In genomic region chr14:65302571-65303184, GRCh38 we compare ENCODE assay signal across 8 cellular contexts.
DNase-seq lines count a peak whose midpoint lies in the region; ATAC-seq and TF ChIP-seq lines count a peak whose summit lies in the region.

No MANE protein-coding gene starts in this region.

- ATAC-seq in GM19455 (IDR thresholded peaks at IDR 0.05; ENCODE audit: unreplicated experiment), result peak; percentile 45
- peak; percentile 51 for ATAC-seq in HG03439 (IDR thresholded peaks at IDR 0.05; ENCODE audit: unreplicated experiment)
- peak; percentile 40 for ATAC-seq in activated B cell treated with CpG ODN at 0.5 μM for 24 hours (ENCODE audit: low read depth)

- CTCF ChIA-PET in activated B cell treated with CpG ODN at 0.5 μM for 24 hours (lab: Charles Lee), result interaction anchor here (0.9 to 3.1 kb wide), 7 partner anchors 12 to 111 kb away, joined by 3 to 9 read pairs (median 3); partner anchors contain the start of gene FUT8

- H3K27me3 Mint-ChIP-seq in activated B cell treated with CpG ODN at 0.5 μM for 24 hours, result no peaks in the 10 kb centered on the region

- peak overlapping the region; percentile 48 for H3K4me3 Mint-ChIP-seq in activated B cell treated with CpG ODN at 0.5 μM for 24 hours

- H3K36me3 Mint-ChIP-seq in activated B cell treated with CpG ODN at 0.5 μM for 24 hours (ENCODE audit: low read depth), result peaks cover 9% of the 10 kb centered on the region

- H3K9me3 Mint-ChIP-seq in activated B cell treated with CpG ODN at 0.5 μM for 24 hours, result no peaks in the 10 kb centered on the region

- H3K27ac Mint-ChIP-seq in activated B cell treated with CpG ODN at 0.5 μM for 24 hours, result peak overlapping the region; percentile 96

- TF ChIP-seq CTCF in activated B cell treated with CpG ODN at 0.5 μM for 24 hours (IDR thresholded peaks at IDR 0.05), result no peak

- DNase-seq in DMS153 treated with DMSO at 0.1 percent for 48 hours (lab: John Stamatoyannopoulos, UW; ENCODE audit: unreplicated experiment) (peak; percentile 86), activated B cell treated with CpG ODN at 0.5 μM for 24 hours (no peak), renal cortical epithelial cell (ENCODE audit: low read depth) (peak; percentile 62), RPMI8226 (no peak), foreskin melanocyte (no peak), NCI-H2171 (lab: John Stamatoyannopoulos, UW) (no peak)

- H3K4me1 Mint-ChIP-seq in activated B cell treated with CpG ODN at 0.5 μM for 24 hours, result peaks cover 79% of the 10 kb centered on the region

- intact Hi-C loops in activated B cell treated with CpG ODN at 0.5 μM for 24 hours (cut with micrococcal nuclease), result loop anchor here (1.0 to 5.0 kb wide), 7 partner anchors 15 to 110 kb away; partner anchors contain the start of gene FUT8

- POLR2A ChIA-PET in activated B cell treated with CpG ODN at 0.5 μM for 24 hours (lab: Charles Lee), result interaction anchor here (0.6 to 11.9 kb wide), 18 partner anchors 12 to 136 kb away, joined by 3 to 175 read pairs (median 8); partner anchors contain the start of gene FUT8

Comparison
In these comparisons a context has a peak if more than half of its experiments do, and no peak if none do; other contexts are left out.
1. DNase-seq: peak in DMS153 treated with DMSO at 0.1 percent for 48 hours (single experiment) and renal cortical epithelial cell (single experiment); none in activated B cell treated with CpG ODN at 0.5 μM for 24 hours (single experiment), RPMI8226 (single experiment), foreskin melanocyte (single experiment) and NCI-H2171 (single experiment).
2. Peak in every context shown above with its lines, with median percentiles within 50 percentile points of each other: ATAC-seq.